In genomic region chr18:25349131-25349925, GRCh38 we compare ENCODE assay signal across 8 cellular contexts. TPM values are rescaled to one million over a fixed set of nuclear protein-coding genes. Genes with fewer than 3 reads are reported as not detected.
DNase-seq lines count a peak whose midpoint lies in the region; TF ChIP-seq lines count a peak whose summit lies in the region.

No MANE protein-coding gene starts in this region.

- DNase-seq in NCI-H748 (lab: John Stamatoyannopoulos, UW; ENCODE audit: unreplicated experiment) = peak; percentile 65
- no peak for DNase-seq in NCI-H748 treated with DMSO at 0.1 percent for 48 hours (lab: John Stamatoyannopoulos, UW)
- DNase-seq in activated CD8-positive, alpha-beta memory T cell treated with anti-CD3 and anti-CD28 coated beads, Interleukin-2, amount 50 U/mL, for 48 hours = peak; percentile 50
- DNase-seq in glutamatergic neuron = peak; percentile 52
- peak in 52 of 56 donors; percentile 9 to 75 (median 42) for DNase-seq in nucleus accumbens (lab: John Stamatoyannopoulos, UW)
- DNase-seq in NOMO-1 treated with DMSO at 0.1 percent for 48 hours (lab: John Stamatoyannopoulos, UW; ENCODE audit: unreplicated experiment) = no peak
- DNase-seq in NCI-H524 treated with DMSO at 0.1 percent for 48 hours (lab: John Stamatoyannopoulos, UW) = no peak
- DNase-seq in KG1 (lab: John Stamatoyannopoulos, UW) = no peak

- H3K27me3 Mint-ChIP-seq in glutamatergic neuron (ENCODE audit: unreplicated experiment) = peaks cover 4% of the 10 kb centered on the region

- peak overlapping the region; percentile 69 for H3K27ac Mint-ChIP-seq in glutamatergic neuron (ENCODE audit: unreplicated experiment)

- peaks cover 9% of the 10 kb centered on the region for H3K9me3 Mint-ChIP-seq in glutamatergic neuron (ENCODE audit: unreplicated experiment)

- peaks cover 14% of the 10 kb centered on the region for H3K4me1 Mint-ChIP-seq in glutamatergic neuron (ENCODE audit: low read depth, unreplicated experiment)

- no peak for TF ChIP-seq CTCF in glutamatergic neuron (IDR thresholded peaks at IDR 0.05; ENCODE audit: partially characterized antibody, unreplicated experiment)

- no peaks in the 10 kb centered on the region for H3K36me3 Mint-ChIP-seq in glutamatergic neuron (ENCODE audit: unreplicated experiment)

- peak overlapping the region; percentile 91 for H3K4me3 Mint-ChIP-seq in glutamatergic neuron (ENCODE audit: unreplicated experiment)

RNA-seq across cellular contexts. Expression of gene ZNF521, which starts 2.6 kb away (rescaled TPM):
- total RNA-seq in glutamatergic neuron (ENCODE audit: unreplicated experiment) = 58.7 TPM

Comparison
In these comparisons a context has a peak if more than half of its experiments do, and no peak if none do; other contexts are left out.
1. DNase-seq: peak in NCI-H748 (single experiment), activated CD8-positive, alpha-beta memory T cell treated with anti-CD3 and anti-CD28 coated beads, Interleukin-2, amount 50 U/mL, for 48 hours (single experiment), glutamatergic neuron (single experiment) and nucleus accumbens (52 of 56); none in NCI-H748 treated with DMSO at 0.1 percent for 48 hours (single experiment), NOMO-1 treated with DMSO at 0.1 percent for 48 hours (single experiment), NCI-H524 treated with DMSO at 0.1 percent for 48 hours (single experiment) and KG1 (single experiment).